Comparison of ENCODE assay signal across 20 cellular contexts in genomic region chr1:196774195-196774594, GRCh38. TPM values are rescaled to one million over a fixed set of nuclear protein-coding genes. Genes with fewer than 3 reads are reported as not detected.
A peak's percentile ranks its signal among the peaks of the same experiment; 100 is the strongest.
DNase-seq lines count a peak whose midpoint lies in the region; ATAC-seq, FAIRE-seq and TF ChIP-seq lines count a peak whose summit lies in the region.
"Had no signal": no experiment of that assay in that cellular context is flagged by ENCODE, and none has a peak within 500 bp of the region (broad histone marks: within the 10 kb centered on the region; RNA-seq: fewer than 3 reads in every experiment).

No MANE protein-coding gene starts in this region.

- intact Hi-C loops in left lung (cut with DNase I), result no loop called here
- intact Hi-C loops in pancreas (cut with DNase I), result no loop called here

- no peaks in the 10 kb centered on the region for H3K79me2 ChIP-seq in OCI-LY3 (ENCODE audit: low read length)

- TF ChIP-seq CTCF in OCI-LY3 (IDR thresholded peaks at IDR 0.05; ENCODE audit: low read depth, low read length), result no peak
- no peak for TF ChIP-seq CTCF in left lung (IDR thresholded peaks at IDR 0.05)
- no peak for TF ChIP-seq CTCF in pancreas (IDR thresholded peaks at IDR 0.05)

- H3K4me3 ChIP-seq in OCI-LY3 (ENCODE audit: low read length) (peak overlapping the region; percentile 39), left lung (no peak overlapping the region), pancreas (no peak overlapping the region)

- H3K9ac ChIP-seq in OCI-LY3 (ENCODE audit: low read length), result no peak overlapping the region

- H3K27me3 Mint-ChIP-seq in T-helper 2 cell treated with Interferon-gamma antibody and Interleukin-4, amounts not matched to agents 5 μg/mL and 100 μg/mL, for 36 hours (ENCODE audit: low read depth), result no peaks in the 10 kb centered on the region
- H3K27me3 Mint-ChIP-seq: CD4-positive, alpha-beta memory T cell had no signal

- H2AFZ ChIP-seq in OCI-LY3 (ENCODE audit: low read depth, low read length), result no peak overlapping the region

- no peak overlapping the region for H3K4me3 Mint-ChIP-seq in T-helper 2 cell treated with Interferon-gamma antibody and Interleukin-4, amounts not matched to agents 5 μg/mL and 100 μg/mL, for 36 hours
- H3K4me3 Mint-ChIP-seq: CD4-positive, alpha-beta memory T cell had no signal

- H3K4me1 ChIP-seq in OCI-LY3 (ENCODE audit: low read length) (peaks cover 13% of the 10 kb centered on the region), left lung (no peaks in the 10 kb centered on the region), pancreas (no peaks in the 10 kb centered on the region)
- H3K4me1 ChIP-seq: BE2C had no signal

- H3K27me3 ChIP-seq in OCI-LY3 (ENCODE audit: low read depth, low read length) (no peaks in the 10 kb centered on the region; the same call in 1 of the 2 replicates), left lung (no peaks in the 10 kb centered on the region), pancreas (no peaks in the 10 kb centered on the region)
- H3K27me3 ChIP-seq: BE2C had no signal

- H3K4me1 Mint-ChIP-seq in T-helper 2 cell treated with Interferon-gamma antibody and Interleukin-4, amounts not matched to agents 5 μg/mL and 100 μg/mL, for 36 hours (ENCODE audit: low read depth), result no peaks in the 10 kb centered on the region
- H3K4me1 Mint-ChIP-seq: CD4-positive, alpha-beta memory T cell had no signal

- H3K27ac ChIP-seq in OCI-LY3 (ENCODE audit: low read length), result no peak overlapping the region
- no peak overlapping the region for H3K27ac ChIP-seq in left lung
- H3K27ac ChIP-seq in pancreas, result no peak overlapping the region
- H3K27ac ChIP-seq: C4-2B had no signal

- H3K9me3 ChIP-seq in OCI-LY3 (ENCODE audit: insufficient read depth, low read length) (no peaks in the 10 kb centered on the region), left lung (no peaks in the 10 kb centered on the region), pancreas (no peaks in the 10 kb centered on the region)
- H3K9me3 ChIP-seq: BE2C had no signal

- H4K20me1 ChIP-seq in OCI-LY3 (ENCODE audit: insufficient read depth, low read length), result no peaks in the 10 kb centered on the region

- H3K36me3 ChIP-seq in OCI-LY3 (replicated peaks; ENCODE audit: low read depth, low read length) (no peaks in the 10 kb centered on the region), left lung (no peaks in the 10 kb centered on the region), pancreas (no peaks in the 10 kb centered on the region)
- H3K36me3 ChIP-seq: BE2C had no signal

- no peaks in the 10 kb centered on the region for H3K9me3 Mint-ChIP-seq in T-helper 2 cell treated with Interferon-gamma antibody and Interleukin-4, amounts not matched to agents 5 μg/mL and 100 μg/mL, for 36 hours
- H3K9me3 Mint-ChIP-seq: CD4-positive, alpha-beta memory T cell had no signal

- ATAC-seq in GM19395 (IDR thresholded peaks at IDR 0.05; ENCODE audit: unreplicated experiment) (peak; percentile 26), HG03280 (IDR thresholded peaks at IDR 0.05; ENCODE audit: unreplicated experiment) (peak; percentile 15), left lung (no peak), pancreas (no peak)
- ATAC-seq: HCT116 had no signal

- H3K27ac Mint-ChIP-seq in T-helper 2 cell treated with Interferon-gamma antibody and Interleukin-4, amounts not matched to agents 5 μg/mL and 100 μg/mL, for 36 hours, result no peak overlapping the region
- H3K27ac Mint-ChIP-seq: CD4-positive, alpha-beta memory T cell had no signal

- WGBS in pancreas, 2 donors, result 29 to 47% methylated on average over 2 of the region's 2 CpGs

- H3K4me2 ChIP-seq in OCI-LY3 (ENCODE audit: low read length), result peak overlapping the region; percentile 67

- peak; percentile 36 for DNase-seq in myocyte (ENCODE audit: low read depth)
- no peak for DNase-seq in T-helper 2 cell treated with Interferon-gamma antibody and Interleukin-4, amounts not matched to agents 5 μg/mL and 100 μg/mL, for 36 hours (ENCODE audit: low spot score)
- DNase-seq in left lung, result no peak
- DNase-seq in pancreas, result no peak
- DNase-seq: BE2C; CD4-positive, alpha-beta memory T cell; COR-L47; DMS153; DMS79 treated with DMSO at 0.1 percent for 48 hours; EL had no signal

- H3K36me3 Mint-ChIP-seq in T-helper 2 cell treated with Interferon-gamma antibody and Interleukin-4, amounts not matched to agents 5 μg/mL and 100 μg/mL, for 36 hours (ENCODE audit: low read depth), result no peaks in the 10 kb centered on the region
- H3K36me3 Mint-ChIP-seq: CD4-positive, alpha-beta memory T cell had no signal

- FAIRE-seq in pancreas (lab: Jason Lieb, UNC), result no peak
- FAIRE-seq: GM12892, GM19239, H54 had no signal

RNA-seq across cellular contexts. Expression of gene CFHR3, which starts 0.4 kb away (rescaled TPM):
- total RNA-seq in myocyte (0.21 TPM in 1 of 2 replicates, not detected in the other), left lung (under 1 TPM; 0.17 to 0.34 TPM), pancreas (under 1 TPM in 2 of 6 donors, not detected in 4; 0.09 TPM)
- polyA plus RNA-seq in myocyte (2012), result not detected
- under 1 TPM in 1 of 2 donors, not detected in 1; 0.15 TPM for polyA plus RNA-seq in pancreas
- total RNA-seq: CD4-positive, alpha-beta memory T cell had no signal
- polyA plus RNA-seq: AG04450; CD4-positive, alpha-beta memory T cell had no signal

RNA-seq across cellular contexts. Expression of gene CFHR1, which starts 45.3 kb away (rescaled TPM):
- total RNA-seq in myocyte, result 0.21 and 0.73 TPM in 2 replicates
- polyA plus RNA-seq in myocyte (2012), result 2.6 TPM
- total RNA-seq in left lung, result not detected
- total RNA-seq in pancreas, result under 1 TPM in 2 of 6 donors, not detected in 4; 0.17 to 0.44 TPM
- under 1 TPM in 1 of 2 donors, not detected in 1; 0.61 TPM for polyA plus RNA-seq in pancreas
- total RNA-seq: CD4-positive, alpha-beta memory T cell; HT1080 had no signal
- polyA plus RNA-seq: CD4-positive, alpha-beta memory T cell had no signal

Comparison
In these comparisons a context has a peak if more than half of its experiments do, and no peak if none do; other contexts are left out.
1. ATAC-seq: peak in GM19395 (single experiment) and HG03280 (single experiment); none in left lung (single experiment) and pancreas (0 of 4).